3 cellular contexts compared by ENCODE assay signal in genomic region chr10:60497364-60497763, GRCh38.
A peak's percentile ranks its signal among the peaks of the same experiment; 100 is the strongest.
TF ChIP-seq lines count a peak whose summit lies in the region.

No MANE protein-coding gene starts in this region.

TF ChIP-seq in HEK293, 187 proteins besides CTCF, POLR2A, EP300 and RAD21:
- TF ChIP-seq ZNF18 (tag by site-specific recombination; IDR thresholded peaks at IDR 0.05) = 0 out of 2 replicates have a peak, but pooled peaks have one; percentile 17
- TF ChIP-seq PRDM6 (tag by site-specific recombination; IDR thresholded peaks at IDR 0.05) = peak; percentile 46; the same call in 1 of the 2 replicates
- TF ChIP-seq ZNF423 (tag by site-specific recombination; IDR thresholded peaks at IDR 0.05) = no peak
TF ChIP-seq in HEK293: peak in this region for 2.

TF ChIP-seq in SK-N-SH, 30 proteins besides CTCF, POLR2A, EP300 and RAD21:
- TF ChIP-seq REST (IDR thresholded peaks at IDR 0.05; ENCODE audit: low read depth, low read length) = no peak
- no peak for TF ChIP-seq YY1 (IDR thresholded peaks at IDR 0.05; ENCODE audit: low read depth)
- TF ChIP-seq TCF12 (IDR thresholded peaks at IDR 0.05) = peak; percentile 36; the same call in 1 of the 2 replicates
- TF ChIP-seq TEAD4 (IDR thresholded peaks at IDR 0.05; ENCODE audit: borderline replicate concordance, insufficient read depth) = no peak
- peak; percentile 60 for TF ChIP-seq PBX3 (IDR thresholded peaks at IDR 0.05)
- no peak for TF ChIP-seq CHD2 (IDR thresholded peaks at IDR 0.05; ENCODE audit: low read length, partially characterized antibody)
- TF ChIP-seq NFIC (IDR thresholded peaks at IDR 0.05; ENCODE audit: borderline replicate concordance) = peak; percentile 28; the same call in 1 of the 2 replicates
- TF ChIP-seq JUND (IDR thresholded peaks at IDR 0.05) = no peak
- TF ChIP-seq ELF1 (IDR thresholded peaks at IDR 0.05) = no peak
- TF ChIP-seq FOSL2 (IDR thresholded peaks at IDR 0.05; ENCODE audit: borderline replicate concordance, low read depth) = no peak

TF ChIP-seq in endothelial cell of umbilical vein, 7 proteins besides CTCF, POLR2A, EP300 and RAD21 (continued from another document):
- TF ChIP-seq JUN (IDR thresholded peaks at IDR 0.05; ENCODE audit: borderline replicate concordance, insufficient read depth, insufficient read length, low read depth) = no peak
TF ChIP-seq in endothelial cell of umbilical vein: peak in this region for 0.
